1 cellular context compared by ENCODE assay signal in the genomic region with DNA sequence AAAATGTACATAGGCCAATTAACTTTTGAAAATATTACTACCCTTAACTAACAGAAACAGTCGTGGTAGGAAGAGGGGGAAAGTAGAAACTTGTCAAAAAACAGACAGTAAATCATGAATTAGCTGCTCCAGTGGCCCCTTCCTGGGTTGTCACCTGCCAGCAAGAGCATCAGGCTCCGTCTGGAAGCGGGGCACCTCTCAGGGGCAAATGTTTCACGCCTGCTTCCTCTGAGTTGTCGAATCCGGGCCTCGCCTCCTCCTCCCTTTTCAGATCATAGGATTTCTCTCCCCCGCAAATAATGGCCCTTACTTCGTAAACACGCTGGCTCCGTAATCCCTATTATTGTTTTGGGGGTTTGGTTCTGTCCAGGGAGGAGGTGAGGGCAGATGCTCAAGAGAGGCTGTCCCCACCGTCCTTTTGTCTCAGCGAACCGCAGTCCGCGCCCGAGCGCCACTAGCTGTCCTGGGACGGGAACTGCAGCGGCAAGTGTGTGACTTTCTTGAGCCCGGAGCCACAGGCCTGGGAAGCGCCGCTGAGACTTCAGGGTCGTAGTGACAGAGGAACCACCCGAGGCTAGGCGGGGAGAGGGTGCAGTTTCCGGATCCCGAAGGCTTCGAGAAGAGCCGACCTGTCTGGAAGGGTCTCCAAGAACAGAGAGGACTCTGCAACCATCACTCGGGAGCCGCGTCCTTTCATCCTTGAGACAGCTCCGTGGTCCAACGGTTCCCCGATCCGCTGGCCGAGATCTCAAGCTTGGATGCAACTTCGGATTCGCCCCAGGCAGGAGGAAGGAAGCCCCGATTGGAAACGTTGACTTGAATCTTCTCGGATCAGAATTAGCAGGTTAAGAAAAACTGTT.
TF ChIP-seq lines count a peak whose summit lies in the region.

No MANE protein-coding gene starts in this region.

TF ChIP-seq in K562, 482 proteins besides CTCF, POLR2A, EP300 and RAD21 (continued from another document and continues in another):
- TF ChIP-seq ZNF512 (tag; IDR thresholded peaks at IDR 0.05): no peak
- 0 out of 2 replicates have a peak, but pooled peaks have one; percentile 38 for TF ChIP-seq MXI1 (IDR thresholded peaks at IDR 0.05; ENCODE audit: low read depth, low read length)
- peak in 1 of 2 experiments; percentile 86; a peak in 1 of 4 replicates for TF ChIP-seq UBTF (IDR thresholded peaks at IDR 0.05; ENCODE audit: borderline replicate concordance in 1 of 2, low read depth in 2 of 2, low read length in 2 of 2)
- TF ChIP-seq MEIS2 (IDR thresholded peaks at IDR 0.05; ENCODE audit: partially characterized antibody): peak; percentile 40
- TF ChIP-seq TEAD4 (IDR thresholded peaks at IDR 0.05; ENCODE audit: low read length): 0 out of 2 replicates have a peak, but pooled peaks have one; percentile 8
- TF ChIP-seq TEAD4 (CRISPR knock-in tag; IDR thresholded peaks at IDR 0.05; ENCODE audit: borderline replicate concordance): no peak
- peak; percentile 51 for TF ChIP-seq JUND (IDR thresholded peaks at IDR 0.05; ENCODE audit: borderline replicate concordance, low read depth, low read length)
- TF ChIP-seq JUND (tag; IDR thresholded peaks at IDR 0.05; ENCODE audit: borderline replicate concordance, low read depth, low read length): no peak; the same call in 2 of the 3 replicates
- 0 out of 2 replicates have a peak, but pooled peaks have one; percentile 29 for TF ChIP-seq NR4A1 (CRISPR knock-in tag; IDR thresholded peaks at IDR 0.05)
- no peak for TF ChIP-seq NR4A1 (tag; IDR thresholded peaks at IDR 0.05)
- peak; percentile 64; the same call in 1 of the 2 replicates for TF ChIP-seq AFF4 (CRISPR knock-in tag; IDR thresholded peaks at IDR 0.05)
- TF ChIP-seq CBFB (CRISPR knock-in tag; IDR thresholded peaks at IDR 0.05): peak; percentile 78
- TF ChIP-seq NFXL1 (CRISPR knock-in tag; IDR thresholded peaks at IDR 0.05): no peak
- TF ChIP-seq POU5F1 (IDR thresholded peaks at IDR 0.05; ENCODE audit: borderline replicate concordance, low read depth, low read length, partially characterized antibody): peak; percentile 25
- TF ChIP-seq FOXK2 (conservative IDR thresholded peaks at IDR 0.05 in 1 of 2, IDR thresholded peaks at IDR 0.05 in 1 of 2; ENCODE audit: low read depth in 2 of 2): peak; percentile 22 to 45; a peak in 2 of 4 replicates
- TF ChIP-seq MEF2A (IDR thresholded peaks at IDR 0.05; ENCODE audit: control insufficient read depth, low read depth, low read length): no peak
- peak; percentile 64 for TF ChIP-seq HNRNPLL (IDR thresholded peaks at IDR 0.05; ENCODE audit: low read depth, low read length, poor library complexity, severe bottlenecking)
- 0 out of 2 replicates have a peak, but pooled peaks have one; percentile 23 for TF ChIP-seq CBX1 (IDR thresholded peaks at IDR 0.05; ENCODE audit: low read depth)
- peak; percentile 75; the same call in 1 of the 2 replicates for TF ChIP-seq TFAP4 (CRISPR knock-in tag; IDR thresholded peaks at IDR 0.05; ENCODE audit: borderline replicate concordance)
- no peak for TF ChIP-seq FOXJ3 (CRISPR knock-in tag; IDR thresholded peaks at IDR 0.05)
- TF ChIP-seq LCOR (CRISPR knock-in tag; IDR thresholded peaks at IDR 0.05): 0 out of 2 replicates have a peak, but pooled peaks have one; percentile 80
- peak; percentile 66 for TF ChIP-seq RBFOX2 (IDR thresholded peaks at IDR 0.05; ENCODE audit: low read depth, low read length)
- no peak for TF ChIP-seq PML (IDR thresholded peaks at IDR 0.05; ENCODE audit: low read length)
- TF ChIP-seq, protein P1, sequence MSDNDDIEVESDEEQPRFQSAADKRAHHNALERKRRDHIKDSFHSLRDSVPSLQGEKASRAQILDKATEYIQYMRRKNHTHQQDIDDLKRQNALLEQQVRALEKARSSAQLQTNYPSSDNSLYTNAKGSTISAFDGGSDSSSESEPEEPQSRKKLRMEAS (CRISPR knock-in tag; IDR thresholded peaks at IDR 0.05): 0 out of 2 replicates have a peak, but pooled peaks have one; percentile 34
- TF ChIP-seq, protein P2, sequence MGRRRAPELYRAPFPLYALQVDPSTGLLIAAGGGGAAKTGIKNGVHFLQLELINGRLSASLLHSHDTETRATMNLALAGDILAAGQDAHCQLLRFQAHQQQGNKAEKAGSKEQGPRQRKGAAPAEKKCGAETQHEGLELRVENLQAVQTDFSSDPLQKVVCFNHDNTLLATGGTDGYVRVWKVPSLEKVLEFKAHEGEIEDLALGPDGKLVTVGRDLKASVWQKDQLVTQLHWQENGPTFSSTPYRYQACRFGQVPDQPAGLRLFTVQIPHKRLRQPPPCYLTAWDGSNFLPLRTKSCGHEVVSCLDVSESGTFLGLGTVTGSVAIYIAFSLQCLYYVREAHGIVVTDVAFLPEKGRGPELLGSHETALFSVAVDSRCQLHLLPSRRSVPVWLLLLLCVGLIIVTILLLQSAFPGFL (CRISPR knock-in tag; IDR thresholded peaks at IDR 0.05): peak; percentile 34; the same call in 1 of the 2 replicates
- no peak for TF ChIP-seq ZNF707 (CRISPR knock-in tag; conservative IDR thresholded peaks at IDR 0.05)
- TF ChIP-seq ZEB2 (IDR thresholded peaks at IDR 0.05): peak; percentile 80; the same call in 1 of the 2 replicates
- TF ChIP-seq ESRRA (IDR thresholded peaks at IDR 0.05; ENCODE audit: borderline replicate concordance, low read depth): peak; percentile 83
- TF ChIP-seq, protein P3, sequence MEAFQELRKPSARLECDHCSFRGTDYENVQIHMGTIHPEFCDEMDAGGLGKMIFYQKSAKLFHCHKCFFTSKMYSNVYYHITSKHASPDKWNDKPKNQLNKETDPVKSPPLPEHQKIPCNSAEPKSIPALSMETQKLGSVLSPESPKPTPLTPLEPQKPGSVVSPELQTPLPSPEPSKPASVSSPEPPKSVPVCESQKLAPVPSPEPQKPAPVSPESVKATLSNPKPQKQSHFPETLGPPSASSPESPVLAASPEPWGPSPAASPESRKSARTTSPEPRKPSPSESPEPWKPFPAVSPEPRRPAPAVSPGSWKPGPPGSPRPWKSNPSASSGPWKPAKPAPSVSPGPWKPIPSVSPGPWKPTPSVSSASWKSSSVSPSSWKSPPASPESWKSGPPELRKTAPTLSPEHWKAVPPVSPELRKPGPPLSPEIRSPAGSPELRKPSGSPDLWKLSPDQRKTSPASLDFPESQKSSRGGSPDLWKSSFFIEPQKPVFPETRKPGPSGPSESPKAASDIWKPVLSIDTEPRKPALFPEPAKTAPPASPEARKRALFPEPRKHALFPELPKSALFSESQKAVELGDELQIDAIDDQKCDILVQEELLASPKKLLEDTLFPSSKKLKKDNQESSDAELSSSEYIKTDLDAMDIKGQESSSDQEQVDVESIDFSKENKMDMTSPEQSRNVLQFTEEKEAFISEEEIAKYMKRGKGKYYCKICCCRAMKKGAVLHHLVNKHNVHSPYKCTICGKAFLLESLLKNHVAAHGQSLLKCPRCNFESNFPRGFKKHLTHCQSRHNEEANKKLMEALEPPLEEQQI (IDR thresholded peaks at IDR 0.05): peak; percentile 39; the same call in 1 of the 2 replicates
- TF ChIP-seq HMGXB4 (CRISPR knock-in tag; IDR thresholded peaks at IDR 0.05): 0 out of 2 replicates have a peak, but pooled peaks have one; percentile 17
- TF ChIP-seq PATZ1 (CRISPR knock-in tag; IDR thresholded peaks at IDR 0.05; ENCODE audit: borderline replicate concordance): no peak
- 0 out of 2 replicates have a peak, but pooled peaks have one; percentile 2 for TF ChIP-seq ZBTB1 (CRISPR knock-in tag; IDR thresholded peaks at IDR 0.05; ENCODE audit: borderline replicate concordance, low read depth)
- peak; percentile 36; the same call in 1 of the 2 replicates for TF ChIP-seq ZNF511 (CRISPR knock-in tag; IDR thresholded peaks at IDR 0.05)
